ENCODE assay signal across 11 cellular contexts in the genomic region with DNA sequence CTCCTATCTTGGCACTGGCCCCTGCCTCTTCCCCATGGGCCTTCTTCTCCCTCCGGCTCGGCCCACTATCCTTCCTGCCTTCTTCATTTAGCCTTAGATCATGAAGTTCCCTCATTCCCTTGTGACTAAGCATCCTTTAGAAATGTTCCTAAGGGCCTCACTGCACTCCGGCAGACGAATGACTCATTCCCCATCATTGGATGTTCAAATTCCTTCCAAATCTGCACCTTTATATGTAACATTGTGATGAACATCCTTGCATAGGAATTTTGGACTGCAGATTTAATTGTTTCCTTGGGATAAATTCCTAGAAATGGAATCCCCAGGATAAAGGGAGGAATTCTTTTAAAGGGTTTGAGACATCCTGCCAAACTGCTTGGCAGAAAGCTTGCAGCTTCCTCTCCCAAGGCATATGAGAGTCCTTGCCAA. TPM values are rescaled to one million over a fixed set of nuclear protein-coding genes. Genes with fewer than 3 reads are reported as not detected.
A peak's percentile ranks its signal among the peaks of the same experiment; 100 is the strongest.
DNase-seq lines count a peak whose midpoint lies in the region.
"Had no signal": no experiment of that assay in that cellular context is flagged by ENCODE, and none has a peak within 500 bp of the region (broad histone marks: within the 10 kb centered on the region; RNA-seq: fewer than 3 reads in every experiment).

No MANE protein-coding gene starts in this region.

- H3K36me3 Mint-ChIP-seq in activated naive CD4-positive, alpha-beta T cell treated with anti-CD3 and anti-CD28 coated beads, Interleukin-2, amount 10 ng/mL, durations not matched to agents 7 days and 5 days: no peaks in the 10 kb centered on the region

- no peak overlapping the region for H3K4me3 Mint-ChIP-seq in activated naive CD4-positive, alpha-beta T cell treated with anti-CD3 and anti-CD28 coated beads, Interleukin-2, amount 10 ng/mL, durations not matched to agents 7 days and 5 days

- CTCF ChIA-PET in activated naive CD4-positive, alpha-beta T cell treated with anti-CD3 and anti-CD28 coated beads, Interleukin-2, amount 10 ng/mL, durations not matched to agents 7 days and 5 days (lab: Charles Lee): no interaction called here

- DNase-seq in Ammon's horn (ENCODE audit: low spot score): peak; percentile 39
- DNase-seq in M059J (ENCODE audit: low read depth): peak; percentile 61
- DNase-seq in dedifferentiated amniotic fluid mesenchymal stem cell (ENCODE audit: extremely low spot score): peak; percentile 84
- peak; percentile 9 for DNase-seq in midbrain (lab: John Stamatoyannopoulos, UW)
- no peak for DNase-seq in NCI-H1417 (lab: John Stamatoyannopoulos, UW)
- no peak for DNase-seq in epidermal melanocyte (ENCODE audit: insufficient read length, low spot score)
- DNase-seq in activated naive CD4-positive, alpha-beta T cell treated with anti-CD3 and anti-CD28 coated beads, Interleukin-2, amount 10 ng/mL, durations not matched to agents 7 days and 5 days: no peak
- DNase-seq in ureter (ENCODE audit: low spot score): no peak
- DNase-seq: COR-L47, GOT3, lower lobe of right lung had no signal

- no peaks in the 10 kb centered on the region for H3K9me3 Mint-ChIP-seq in activated naive CD4-positive, alpha-beta T cell treated with anti-CD3 and anti-CD28 coated beads, Interleukin-2, amount 10 ng/mL, durations not matched to agents 7 days and 5 days

- peaks cover 4% of the 10 kb centered on the region for H3K4me1 Mint-ChIP-seq in activated naive CD4-positive, alpha-beta T cell treated with anti-CD3 and anti-CD28 coated beads, Interleukin-2, amount 10 ng/mL, durations not matched to agents 7 days and 5 days

- peaks cover 73% of the 10 kb centered on the region for H3K27me3 Mint-ChIP-seq in activated naive CD4-positive, alpha-beta T cell treated with anti-CD3 and anti-CD28 coated beads, Interleukin-2, amount 10 ng/mL, durations not matched to agents 7 days and 5 days

- no peak overlapping the region for H3K27ac Mint-ChIP-seq in activated naive CD4-positive, alpha-beta T cell treated with anti-CD3 and anti-CD28 coated beads, Interleukin-2, amount 10 ng/mL, durations not matched to agents 7 days and 5 days

RNA-seq across cellular contexts. Expression of gene CRACDL, which starts 19.0 kb away (rescaled TPM):
- not detected in 2 replicates for total RNA-seq in M059J (2014; rRNA removed; shearing (Covaris generic))
- total RNA-seq in ureter: 25.5 TPM

Comparison
In these comparisons a context has a peak if more than half of its experiments do, and no peak if none do; other contexts are left out.
1. DNase-seq: peak in Ammon's horn (single experiment), M059J (single experiment), dedifferentiated amniotic fluid mesenchymal stem cell (single experiment) and midbrain (single experiment); none in NCI-H1417 (0 of 3), epidermal melanocyte (single experiment), activated naive CD4-positive, alpha-beta T cell treated with anti-CD3 and anti-CD28 coated beads, Interleukin-2, amount 10 ng/mL, durations not matched to agents 7 days and 5 days (single experiment) and ureter (single experiment).
2. RNA of gene CRACDL, which starts 19.0 kb away (total RNA-seq): 25.5 TPM in ureter (single experiment); not detected in M059J; every median in the first group is over 10 times any median in the second.